In genomic region chr3:23202921-23203650, GRCh38 we compare ENCODE assay signal across 8 cellular contexts. TPM values are rescaled to one million over a fixed set of nuclear protein-coding genes. Genes with fewer than 3 reads are reported as not detected.
DNase-seq lines count a peak whose midpoint lies in the region; TF ChIP-seq lines count a peak whose summit lies in the region.

TSS of gene UBE2E2 (plus strand) at chr3:23203327.

- TF ChIP-seq CTCF in GM12865 (IDR thresholded peaks at IDR 0.05; ENCODE audit: insufficient read depth, low read depth, low read length, missing control alignments): no peak
- no peak for TF ChIP-seq CTCF in mammary epithelial cell (conservative IDR thresholded peaks at IDR 0.05 in 1 of 2, IDR thresholded peaks at IDR 0.05 in 1 of 2; ENCODE audit: extremely low read depth in 1 of 2, insufficient read depth in 1 of 2, low read depth in 1 of 2, low read length in 2 of 2)

- H3K4me2 ChIP-seq in mammary epithelial cell (ENCODE audit: insufficient read depth, low read depth, low read length): peak within 1 kb of the TSS; percentile 94
- H3K4me2 ChIP-seq in skeletal muscle satellite cell (ENCODE audit: low read length): peak within 1 kb of the TSS; percentile 98

- CTCF ChIA-PET in mammary epithelial cell (lab: Charles Lee; ENCODE audit: low non-redundant PET): no interaction called here

- intact Hi-C loops in mammary epithelial cell (cut with micrococcal nuclease): loop anchor here (5.0 to 10.0 kb wide), 2 partner anchors 342 to 559 kb away; no protein-coding TSS in a partner anchor

- in situ Hi-C loops in mammary epithelial cell (cut with MboI; ENCODE audit: low sequenced_read_pairs in 2 of 2): no loop called here

- H3K27me3 ChIP-seq in mammary epithelial cell (ENCODE audit: insufficient read depth, low read length) (no peaks in the 10 kb centered on the region), iPS-20b (ENCODE audit: insufficient read depth, low read length) (peaks cover 29% of the 10 kb centered on the region), skeletal muscle satellite cell (ENCODE audit: control insufficient read depth, insufficient read depth, low read length) (peaks cover 3% of the 10 kb centered on the region)

- H3K4me3 ChIP-seq in GM12865 (ENCODE audit: low read depth, low read length): peak within 1 kb of the TSS; percentile 98
- H3K4me3 ChIP-seq in mammary epithelial cell (replicated peaks in 1 of 3; ENCODE audit: insufficient read depth in 1 of 3, low read depth in 2 of 3, low read length in 3 of 3): peak within 1 kb of the TSS; percentile 87 to 100 (median 96)
- H3K4me3 ChIP-seq in iPS-20b (ENCODE audit: low read length): peak within 1 kb of the TSS; percentile 96
- peak within 1 kb of the TSS; percentile 89 for H3K4me3 ChIP-seq in skeletal muscle satellite cell (ENCODE audit: low read length)

- peak within 1 kb of the TSS; percentile 79 for H3K9ac ChIP-seq in mammary epithelial cell (ENCODE audit: insufficient read depth, low read length)
- H3K9ac ChIP-seq in iPS-20b (ENCODE audit: low read depth, low read length): peak within 1 kb of the TSS; percentile 80; the same call in 1 of the 2 replicates
- H3K9ac ChIP-seq in skeletal muscle satellite cell (ENCODE audit: low read depth, low read length): peak within 1 kb of the TSS; percentile 88

- peaks cover 2% of the 10 kb centered on the region for H4K20me1 ChIP-seq in mammary epithelial cell (ENCODE audit: insufficient read depth, low read length)

- BruUV-seq in mammary epithelial cell (replicated peaks; lab: Mats Ljungman, UMichigan): no TSS peak

- H3K4me1 ChIP-seq in mammary epithelial cell (ENCODE audit: insufficient read depth, low read length): peaks cover 12% of the 10 kb centered on the region
- H3K4me1 ChIP-seq in iPS-20b (ENCODE audit: insufficient read depth, low read length): peaks cover 6% of the 10 kb centered on the region; the same call in 1 of the 2 replicates
- H3K4me1 ChIP-seq in skeletal muscle satellite cell (ENCODE audit: control insufficient read depth, insufficient read depth, low read length): peaks cover 12% of the 10 kb centered on the region

- peaks cover 47% of the 10 kb centered on the region for H3K79me2 ChIP-seq in mammary epithelial cell (ENCODE audit: insufficient read depth, low read length)

- H3K9me3 ChIP-seq in mammary epithelial cell (replicated peaks; ENCODE audit: insufficient read depth, low read length) (no peaks in the 10 kb centered on the region), iPS-20b (ENCODE audit: insufficient read depth, low read depth, low read length) (no peaks in the 10 kb centered on the region), skeletal muscle satellite cell (replicated peaks; ENCODE audit: low read length) (no peaks in the 10 kb centered on the region)

- H2AFZ ChIP-seq in mammary epithelial cell (ENCODE audit: low read depth, low read length): peak within 1 kb of the TSS; percentile 99

- no CpG with 5 or more reads among the region's 99 CpGs for WGBS in mammary epithelial cell (ENCODE audit: low coverage, missing lambda C conversion rate)

- dilution Hi-C loops in mammary epithelial cell (cut with HindIII; ENCODE audit: low sequenced_read_pairs): no loop called here

- DNase-seq in GM12865 (ENCODE audit: low read depth) (peak; percentile 87), H4 (ENCODE audit: low spot score) (peak; percentile 5), LHCN-M2 (ENCODE audit: low read depth) (peak; percentile 55), T1000 (lab: John Stamatoyannopoulos, UW) (peak; percentile 75), mammary epithelial cell (peak; percentile 62), NK-92 (lab: John Stamatoyannopoulos, UW; ENCODE audit: unreplicated experiment) (no peak)

- H3K36me3 ChIP-seq in mammary epithelial cell (ENCODE audit: insufficient read depth, low read length): no peaks in the 10 kb centered on the region
- H3K36me3 ChIP-seq in iPS-20b (ENCODE audit: insufficient read depth, low read depth, low read length): no peaks in the 10 kb centered on the region
- no peaks in the 10 kb centered on the region for H3K36me3 ChIP-seq in skeletal muscle satellite cell (ENCODE audit: insufficient read depth, low read length)

- H3K27ac ChIP-seq in mammary epithelial cell (ENCODE audit: insufficient read depth, low read depth, low read length) (peak within 1 kb of the TSS; percentile 81), iPS-20b (ENCODE audit: low read length) (no peak within 1 kb of the TSS)

RNA-seq across cellular contexts. Expression of gene UBE2E2, which starts in this region (rescaled TPM):
- total RNA-seq in H4 (2014; rRNA removed; shearing (Covaris generic)): 16.9 and 42.5 TPM in 2 replicates
- total RNA-seq in LHCN-M2 (2014; rRNA removed) (32.4 and 33.1 TPM in 2 replicates), mammary epithelial cell (10 to 100 TPM; 37.3 to 47.9 TPM)
- 28.8 TPM for polyA plus RNA-seq in LHCN-M2 (2012)
- 48.5 TPM for polyA plus RNA-seq in mammary epithelial cell
- polyA minus RNA-seq in mammary epithelial cell: 34.9 TPM
- 31.2 and 48.4 TPM in 2 replicates for total RNA-seq in skeletal muscle satellite cell (2012; rRNA removed)
